In the genomic region with DNA sequence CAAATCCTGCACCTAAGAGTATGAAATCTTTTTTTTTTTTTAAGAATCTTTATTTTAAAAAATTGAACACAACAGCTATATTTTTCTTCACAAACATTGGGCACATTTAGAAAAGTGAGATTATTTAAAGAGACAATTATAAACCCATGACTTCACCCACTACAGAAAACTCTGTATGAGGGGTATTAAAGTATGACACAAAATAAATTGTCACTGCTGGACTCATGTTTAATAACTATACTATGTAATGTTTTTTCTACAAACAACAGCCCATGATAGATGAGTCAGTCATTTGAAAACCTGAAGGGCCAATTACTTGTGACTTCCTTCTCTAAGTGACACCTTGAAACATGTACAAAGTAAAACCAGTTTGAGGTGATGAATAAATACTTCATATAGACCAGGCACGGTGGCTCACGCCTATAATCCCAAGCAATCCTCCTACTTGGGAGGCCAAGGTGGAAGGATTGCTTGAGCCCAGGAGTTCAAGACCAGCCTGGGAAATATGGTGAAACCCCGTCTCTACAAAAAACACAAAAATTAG, we compare ENCODE assay signal across 13 cellular contexts. TPM values are rescaled to one million over a fixed set of nuclear protein-coding genes. Genes with fewer than 3 reads are reported as not detected.
A peak's percentile ranks its signal among the peaks of the same experiment; 100 is the strongest.
DNase-seq lines count a peak whose midpoint lies in the region; ATAC-seq and TF ChIP-seq lines count a peak whose summit lies in the region.
"Had no signal": no experiment of that assay in that cellular context is flagged by ENCODE, and none has a peak within 500 bp of the region (broad histone marks: within the 10 kb centered on the region; RNA-seq: fewer than 3 reads in every experiment).

No MANE protein-coding gene starts in this region.

- H3K36me3 Mint-ChIP-seq in activated naive CD4-positive, alpha-beta T cell treated with anti-CD3 and anti-CD28 coated beads, Interleukin-2, amount 10 ng/mL, durations not matched to agents 7 days and 5 days = peaks cover 46% of the 10 kb centered on the region
- H3K36me3 Mint-ChIP-seq in central memory CD8-positive, alpha-beta T cell (ENCODE audit: insufficient read depth) = peaks cover 60% of the 10 kb centered on the region
- peaks cover 56% of the 10 kb centered on the region for H3K36me3 Mint-ChIP-seq in T-cell

- no peaks in the 10 kb centered on the region for H3K27me3 Mint-ChIP-seq in activated naive CD4-positive, alpha-beta T cell treated with anti-CD3 and anti-CD28 coated beads, Interleukin-2, amount 10 ng/mL, durations not matched to agents 7 days and 5 days
- no peaks in the 10 kb centered on the region for H3K27me3 Mint-ChIP-seq in central memory CD8-positive, alpha-beta T cell
- H3K27me3 Mint-ChIP-seq in T-cell = no peaks in the 10 kb centered on the region
- H3K27me3 Mint-ChIP-seq: CD8-positive, alpha-beta memory T cell; IgD-negative memory B cell had no signal

- ATAC-seq in central memory CD8-positive, alpha-beta T cell (replicated peaks; ENCODE audit: extremely low read depth, poor library complexity, severe bottlenecking) = no peak
- ATAC-seq in esophagus mucosa (peak; percentile 93), GM21447 (IDR thresholded peaks at IDR 0.05; ENCODE audit: unreplicated experiment) (no peak), T-cell (replicated peaks in 1 of 4) (no peak)

- H2AFZ ChIP-seq in Karpas-422 (ENCODE audit: low read length) = no peak overlapping the region

- H3K9ac ChIP-seq in Karpas-422 (ENCODE audit: low read length) = no peak overlapping the region
- H3K9ac ChIP-seq: BLaER1 had no signal

- H4K20me1 ChIP-seq in Karpas-422 (ENCODE audit: insufficient read depth, low read depth, low read length) = no peaks in the 10 kb centered on the region
- H4K20me1 ChIP-seq: BLaER1 had no signal

- no peaks in the 10 kb centered on the region for H3K27me3 ChIP-seq in Karpas-422 (ENCODE audit: low read length)
- H3K27me3 ChIP-seq: BLaER1 had no signal

- peaks cover 18 to 44% of the 10 kb centered on the region in 2 experiments for H3K36me3 ChIP-seq in HEK293 (ENCODE audit: control insufficient read depth in 2 of 2, insufficient read depth in 1 of 2, low read length in 2 of 2)
- H3K36me3 ChIP-seq in Karpas-422 (ENCODE audit: insufficient read depth, low read length) = peaks cover 43% of the 10 kb centered on the region

- H3K27ac ChIP-seq in HEK293 (ENCODE audit: extremely low read depth, low read depth, low read length) (no peak overlapping the region), Karpas-422 (ENCODE audit: low read length) (no peak overlapping the region)
- H3K27ac ChIP-seq: BLaER1 had no signal

- H3K9me3 Mint-ChIP-seq in activated naive CD4-positive, alpha-beta T cell treated with anti-CD3 and anti-CD28 coated beads, Interleukin-2, amount 10 ng/mL, durations not matched to agents 7 days and 5 days = no peaks in the 10 kb centered on the region
- H3K9me3 Mint-ChIP-seq in central memory CD8-positive, alpha-beta T cell = no peaks in the 10 kb centered on the region
- H3K9me3 Mint-ChIP-seq in T-cell = no peaks in the 10 kb centered on the region

- no peak overlapping the region for H3K4me3 ChIP-seq in HEK293 (ENCODE audit: low read depth, low read length)
- no peak overlapping the region for H3K4me3 ChIP-seq in Karpas-422 (ENCODE audit: low read length)
- H3K4me3 ChIP-seq: BLaER1 had no signal

- H3K27ac Mint-ChIP-seq in activated naive CD4-positive, alpha-beta T cell treated with anti-CD3 and anti-CD28 coated beads, Interleukin-2, amount 10 ng/mL, durations not matched to agents 7 days and 5 days = peak overlapping the region; percentile 28
- peak overlapping the region; percentile 80 for H3K27ac Mint-ChIP-seq in central memory CD8-positive, alpha-beta T cell (ENCODE audit: low read depth)
- H3K27ac Mint-ChIP-seq in T-cell = no peak overlapping the region
- H3K27ac Mint-ChIP-seq: IgD-negative memory B cell had no signal

- CTCF ChIA-PET in activated naive CD4-positive, alpha-beta T cell treated with anti-CD3 and anti-CD28 coated beads, Interleukin-2, amount 10 ng/mL, durations not matched to agents 7 days and 5 days (lab: Charles Lee) = no interaction called here
- CTCF ChIA-PET in HEK293 (lab: Yijun Ruan, JAX) (no interaction called here), T-cell (lab: Charles Lee) (no interaction called here)

- TF ChIP-seq CTCF in HEK293 (tag by site-specific recombination; IDR thresholded peaks at IDR 0.05) = no peak

- H3K9me2 ChIP-seq in Karpas-422 (replicated peaks; ENCODE audit: insufficient read depth, low read length) = no peaks in the 10 kb centered on the region

- no peak for DNase-seq in activated naive CD4-positive, alpha-beta T cell treated with anti-CD3 and anti-CD28 coated beads, Interleukin-2, amount 10 ng/mL, durations not matched to agents 7 days and 5 days
- no peak for DNase-seq in activated naive CD4-positive, alpha-beta T cell (lab: John Stamatoyannopoulos, UW)
- DNase-seq in central memory CD8-positive, alpha-beta T cell (ENCODE audit: low spot score in 2 of 2) = no peak
- DNase-seq in Karpas-422 (no peak), T-cell (no peak)
- DNase-seq: Caco-2; CD8-positive, alpha-beta memory T cell; HCEC 1CT had no signal

- no peak overlapping the region for H3K4me3 Mint-ChIP-seq in activated naive CD4-positive, alpha-beta T cell treated with anti-CD3 and anti-CD28 coated beads, Interleukin-2, amount 10 ng/mL, durations not matched to agents 7 days and 5 days
- no peak overlapping the region for H3K4me3 Mint-ChIP-seq in central memory CD8-positive, alpha-beta T cell
- H3K4me3 Mint-ChIP-seq in T-cell = no peak overlapping the region
- H3K4me3 Mint-ChIP-seq: CD8-positive, alpha-beta memory T cell had no signal

- H3K4me2 ChIP-seq in Karpas-422 (ENCODE audit: low read depth, low read length, poor library complexity, severe bottlenecking) = no peak overlapping the region
- H3K4me2 ChIP-seq: BLaER1 had no signal

- POLR2A ChIA-PET in HEK293 (lab: Yijun Ruan, JAX) = no interaction called here
- POLR2A ChIA-PET in T-cell (lab: Charles Lee) = interaction anchor here in 1 of 2 donors (0.6 kb wide), 1 partner anchor 34 kb away, joined by 3 read pairs; no protein-coding TSS in a partner anchor

- H3K9me3 ChIP-seq in HEK293 (ENCODE audit: control insufficient read depth, insufficient read depth, low read depth, low read length) = no peaks in the 10 kb centered on the region
- H3K9me3 ChIP-seq in Karpas-422 (ENCODE audit: low read length) = no peaks in the 10 kb centered on the region
- H3K9me3 ChIP-seq: Caco-2 had no signal

- peaks cover 4% of the 10 kb centered on the region; the same call in 1 of the 2 replicates for H3K79me2 ChIP-seq in Karpas-422 (ENCODE audit: low read length)

- peaks cover 10% of the 10 kb centered on the region for H3K4me1 Mint-ChIP-seq in activated naive CD4-positive, alpha-beta T cell treated with anti-CD3 and anti-CD28 coated beads, Interleukin-2, amount 10 ng/mL, durations not matched to agents 7 days and 5 days
- no peaks in the 10 kb centered on the region for H3K4me1 Mint-ChIP-seq in central memory CD8-positive, alpha-beta T cell
- H3K4me1 Mint-ChIP-seq in T-cell = no peaks in the 10 kb centered on the region
- H3K4me1 Mint-ChIP-seq: CD8-positive, alpha-beta memory T cell; IgD-negative memory B cell had no signal

- H3K4me1 ChIP-seq in HEK293 (ENCODE audit: control insufficient read depth, insufficient read depth, low read length) = no peaks in the 10 kb centered on the region
- no peaks in the 10 kb centered on the region for H3K4me1 ChIP-seq in Karpas-422 (ENCODE audit: low read length)
- H3K4me1 ChIP-seq: BLaER1, Caco-2 had no signal

TF ChIP-seq in HEK293, 187 proteins besides CTCF, POLR2A, EP300 and RAD21 (continues in another document):
- TF ChIP-seq, protein P1, sequence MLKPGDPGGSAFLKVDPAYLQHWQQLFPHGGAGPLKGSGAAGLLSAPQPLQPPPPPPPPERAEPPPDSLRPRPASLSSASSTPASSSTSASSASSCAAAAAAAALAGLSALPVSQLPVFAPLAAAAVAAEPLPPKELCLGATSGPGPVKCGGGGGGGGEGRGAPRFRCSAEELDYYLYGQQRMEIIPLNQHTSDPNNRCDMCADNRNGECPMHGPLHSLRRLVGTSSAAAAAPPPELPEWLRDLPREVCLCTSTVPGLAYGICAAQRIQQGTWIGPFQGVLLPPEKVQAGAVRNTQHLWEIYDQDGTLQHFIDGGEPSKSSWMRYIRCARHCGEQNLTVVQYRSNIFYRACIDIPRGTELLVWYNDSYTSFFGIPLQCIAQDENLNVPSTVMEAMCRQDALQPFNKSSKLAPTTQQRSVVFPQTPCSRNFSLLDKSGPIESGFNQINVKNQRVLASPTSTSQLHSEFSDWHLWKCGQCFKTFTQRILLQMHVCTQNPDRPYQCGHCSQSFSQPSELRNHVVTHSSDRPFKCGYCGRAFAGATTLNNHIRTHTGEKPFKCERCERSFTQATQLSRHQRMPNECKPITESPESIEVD (tag by site-specific recombination; IDR thresholded peaks at IDR 0.05) = peak; percentile 63
- TF ChIP-seq, protein P2, sequence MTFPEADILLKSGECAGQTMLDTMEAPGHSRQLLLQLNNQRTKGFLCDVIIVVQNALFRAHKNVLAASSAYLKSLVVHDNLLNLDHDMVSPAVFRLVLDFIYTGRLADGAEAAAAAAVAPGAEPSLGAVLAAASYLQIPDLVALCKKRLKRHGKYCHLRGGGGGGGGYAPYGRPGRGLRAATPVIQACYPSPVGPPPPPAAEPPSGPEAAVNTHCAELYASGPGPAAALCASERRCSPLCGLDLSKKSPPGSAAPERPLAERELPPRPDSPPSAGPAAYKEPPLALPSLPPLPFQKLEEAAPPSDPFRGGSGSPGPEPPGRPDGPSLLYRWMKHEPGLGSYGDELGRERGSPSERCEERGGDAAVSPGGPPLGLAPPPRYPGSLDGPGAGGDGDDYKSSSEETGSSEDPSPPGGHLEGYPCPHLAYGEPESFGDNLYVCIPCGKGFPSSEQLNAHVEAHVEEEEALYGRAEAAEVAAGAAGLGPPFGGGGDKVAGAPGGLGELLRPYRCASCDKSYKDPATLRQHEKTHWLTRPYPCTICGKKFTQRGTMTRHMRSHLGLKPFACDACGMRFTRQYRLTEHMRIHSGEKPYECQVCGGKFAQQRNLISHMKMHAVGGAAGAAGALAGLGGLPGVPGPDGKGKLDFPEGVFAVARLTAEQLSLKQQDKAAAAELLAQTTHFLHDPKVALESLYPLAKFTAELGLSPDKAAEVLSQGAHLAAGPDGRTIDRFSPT (tag by site-specific recombination; IDR thresholded peaks at IDR 0.05) = no peak
- TF ChIP-seq ZNF629 (tag by site-specific recombination; IDR thresholded peaks at IDR 0.05) = peak; percentile 67

RNA-seq across cellular contexts. Expression of gene AQR, which starts 36.0 kb away (rescaled TPM):
- 28.7 TPM for total RNA-seq in esophagus mucosa
- total RNA-seq in Karpas-422 (2014; rRNA removed; shearing (Covaris generic); ENCODE audit: low replicate concordance) = 27.1 and 51.4 TPM in 2 replicates
- total RNA-seq in T-cell = 10 to 100 TPM; 35.3 to 48.6 (median 36.3) TPM

RNA-seq across cellular contexts. Expression of gene ZNF770, which starts 54.6 kb away (rescaled TPM):
- total RNA-seq in esophagus mucosa (114 TPM), T-cell (10 to 100 TPM; 38.1 to 48.1 (median 44.5) TPM)
- total RNA-seq in Karpas-422 (2014; rRNA removed; shearing (Covaris generic); ENCODE audit: low replicate concordance) = 22.3 and 47.5 TPM in 2 replicates

Comparison
In these comparisons a context has a peak if more than half of its experiments do, and no peak if none do; other contexts are left out.
1. H3K27ac Mint-ChIP-seq: peak in activated naive CD4-positive, alpha-beta T cell treated with anti-CD3 and anti-CD28 coated beads, Interleukin-2, amount 10 ng/mL, durations not matched to agents 7 days and 5 days (single experiment) and central memory CD8-positive, alpha-beta T cell (single experiment); none in T-cell (0 of 2).